ENCODE assay signal across 25 cellular contexts in genomic region chr1:177287996-177288395, GRCh38.
"Had no signal": no experiment of that assay in that cellular context is flagged by ENCODE, and none has a peak within 500 bp of the region (broad histone marks: within the 10 kb centered on the region; RNA-seq: fewer than 3 reads in every experiment).

No MANE protein-coding gene starts in this region.

- H3K27me3 Mint-ChIP-seq: central memory CD8-positive, alpha-beta T cell; dendritic cell treated with granulocyte-macrophage colony-stimulating factor and Interleukin-4, amounts not matched to agents 40 ng/mL and 50 ng/mL, for 4 days had no signal

- DNase-seq: colonic mucosa; effector memory CD4-positive, alpha-beta T cell; erythroblast; foreskin melanocyte; glutamatergic neuron; left ventricle myocardium superior; lower lobe of right lung; naive thymus-derived CD8-positive, alpha-beta T cell; nephron progenitor cell; nucleus accumbens; posterior cingulate gyrus; psoas muscle; right cardiac atrium; sigmoid colon; stimulated activated CD4-positive, alpha-beta T cell treated with anti-CD3 and anti-CD28 coated beads, Interleukin-2, amount 100 ng/mL, for 24 hours; stimulated activated CD4-positive, alpha-beta T cell treated with anti-CD3 and anti-CD28 coated beads, Interleukin-4, amount 100 ng/mL, for 24 hours; stimulated activated naive CD4-positive, alpha-beta T cell treated with Interleukin-2 at 50 U/mL for 16 hours; stomach; upper lobe of left lung had no signal

- H3K36me3 Mint-ChIP-seq: naive thymus-derived CD8-positive, alpha-beta T cell; stimulated activated effector memory CD8-positive, alpha-beta T cell treated with anti-CD3 and anti-CD28 coated beads, Interleukin-12 subunit alpha, Interleukin-12 subunit beta, amount 100 ng/mL, for 72 hours had no signal

- H3K4me1 Mint-ChIP-seq: central memory CD8-positive, alpha-beta T cell; naive thymus-derived CD8-positive, alpha-beta T cell; nephron progenitor cell; stimulated activated effector memory CD8-positive, alpha-beta T cell treated with anti-CD3 and anti-CD28 coated beads, Interleukin-12 subunit alpha, Interleukin-12 subunit beta, amount 100 ng/mL, for 72 hours had no signal

- H3K27me3 ChIP-seq: colonic mucosa, sigmoid colon, stomach, tibial nerve, upper lobe of left lung had no signal

- H3K27ac Mint-ChIP-seq: dendritic cell treated with granulocyte-macrophage colony-stimulating factor and Interleukin-4, amounts not matched to agents 40 ng/mL and 50 ng/mL, for 4 days; nephron progenitor cell; stimulated activated effector memory CD8-positive, alpha-beta T cell treated with anti-CD3 and anti-CD28 coated beads, Interleukin-12 subunit alpha, Interleukin-12 subunit beta, amount 100 ng/mL, for 72 hours had no signal

- H3K9me3 ChIP-seq: colonic mucosa, lower lobe of right lung, psoas muscle, sigmoid colon, stomach, thoracic aorta, tibial nerve, upper lobe of left lung had no signal

- FAIRE-seq: urothelium cell line had no signal

- H3K36me3 ChIP-seq: colonic mucosa, lower lobe of right lung, sigmoid colon, stomach, thoracic aorta, tibial nerve, upper lobe of left lung had no signal

- H3K4me3 ChIP-seq: colonic mucosa, lower lobe of right lung, psoas muscle, sigmoid colon, stomach, thoracic aorta, tibial nerve, upper lobe of left lung had no signal

- H3K27ac ChIP-seq: colonic mucosa, lower lobe of right lung, psoas muscle, sigmoid colon, thoracic aorta, tibial nerve, upper lobe of left lung had no signal

- H3K4me3 Mint-ChIP-seq: central memory CD8-positive, alpha-beta T cell; dendritic cell treated with granulocyte-macrophage colony-stimulating factor and Interleukin-4, amounts not matched to agents 40 ng/mL and 50 ng/mL, for 4 days; naive thymus-derived CD8-positive, alpha-beta T cell; nephron progenitor cell; stimulated activated effector memory CD8-positive, alpha-beta T cell treated with anti-CD3 and anti-CD28 coated beads, Interleukin-12 subunit alpha, Interleukin-12 subunit beta, amount 100 ng/mL, for 72 hours had no signal

- H3K9me3 Mint-ChIP-seq: dendritic cell treated with granulocyte-macrophage colony-stimulating factor and Interleukin-4, amounts not matched to agents 40 ng/mL and 50 ng/mL, for 4 days; nephron progenitor cell had no signal

- H3K4me1 ChIP-seq: colonic mucosa, lower lobe of right lung, psoas muscle, sigmoid colon, tibial nerve, upper lobe of left lung had no signal
